ENCODE assay signal across 20 cellular contexts in the genomic region with DNA sequence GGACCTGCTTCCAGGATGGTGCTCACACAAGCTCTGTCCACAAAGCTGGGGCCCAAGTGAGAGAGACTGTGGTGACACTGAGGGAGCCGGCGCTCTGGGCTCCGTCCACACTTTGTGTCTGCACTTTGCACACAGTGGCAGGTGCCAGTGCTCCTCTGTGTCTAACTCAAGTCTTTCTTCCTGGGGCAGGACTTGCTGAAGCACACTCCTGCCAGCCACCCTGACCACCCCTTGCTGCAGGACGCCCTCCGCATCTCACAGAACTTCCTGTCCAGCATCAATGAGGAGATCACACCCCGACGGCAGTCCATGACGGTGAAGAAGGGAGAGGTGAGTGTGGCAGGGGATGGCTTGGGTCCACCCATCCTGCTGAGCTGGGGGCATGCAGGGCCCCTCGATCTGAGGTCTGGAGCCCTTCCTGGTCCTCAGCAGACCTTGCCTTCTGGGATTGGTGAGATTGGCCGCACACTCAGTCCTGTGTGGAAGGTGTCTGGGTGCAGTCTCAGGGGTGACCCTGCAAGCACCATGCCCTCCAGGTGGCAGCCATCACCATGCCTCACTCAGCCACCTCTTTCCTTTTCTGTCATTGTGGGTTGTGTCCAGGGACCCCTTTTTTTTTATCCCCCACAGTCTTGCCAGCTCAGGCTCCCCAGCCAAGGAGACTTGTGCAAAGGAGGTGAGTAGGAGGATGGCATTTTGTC.
DNase-seq lines count a peak whose midpoint lies in the region; ATAC-seq and TF ChIP-seq lines count a peak whose summit lies in the region.
"Had no signal": no experiment of that assay in that cellular context is flagged by ENCODE, and none has a peak within 500 bp of the region (broad histone marks: within the 10 kb centered on the region; RNA-seq: fewer than 3 reads in every experiment).

No MANE protein-coding gene starts in this region.

- no peak overlapping the region for H3K4me2 ChIP-seq in Karpas-422 (ENCODE audit: low read depth, low read length, poor library complexity, severe bottlenecking)
- H3K4me2 ChIP-seq: PC-9 had no signal

- intact Hi-C loops in activated naive CD4-positive, alpha-beta T cell treated with anti-CD3 and anti-CD28 coated beads for 36 hours (cut with micrococcal nuclease): no loop called here

- no peak overlapping the region for H2AFZ ChIP-seq in Karpas-422 (ENCODE audit: low read length)
- H2AFZ ChIP-seq: PC-9 had no signal

- H3K9me3 ChIP-seq in Karpas-422 (ENCODE audit: low read length): no peaks in the 10 kb centered on the region

- peak overlapping the region; percentile 36 for H3K27ac Mint-ChIP-seq in activated naive CD4-positive, alpha-beta T cell treated with anti-CD3 and anti-CD28 coated beads for 36 hours
- H3K27ac Mint-ChIP-seq in stimulated activated effector memory CD8-positive, alpha-beta T cell treated with anti-CD3 and anti-CD28 coated beads, Interleukin-12 subunit alpha, Interleukin-12 subunit beta, amount 100 ng/mL, for 72 hours: peak overlapping the region; percentile 79
- H3K27ac Mint-ChIP-seq: B cell, HFFc6 had no signal

- no peak overlapping the region for H3K4me3 Mint-ChIP-seq in activated naive CD4-positive, alpha-beta T cell treated with anti-CD3 and anti-CD28 coated beads for 36 hours
- no peak overlapping the region for H3K4me3 Mint-ChIP-seq in stimulated activated effector memory CD8-positive, alpha-beta T cell treated with anti-CD3 and anti-CD28 coated beads, Interleukin-12 subunit alpha, Interleukin-12 subunit beta, amount 100 ng/mL, for 72 hours
- H3K4me3 Mint-ChIP-seq: B cell, H9, HFFc6 had no signal

- no peak for ATAC-seq in stimulated activated effector memory CD8-positive, alpha-beta T cell treated with anti-CD3 and anti-CD28 coated beads, Interleukin-12 subunit alpha, Interleukin-12 subunit beta, amount 100 ng/mL, for 72 hours

- no peak for DNase-seq in activated naive CD4-positive, alpha-beta T cell treated with anti-CD3 and anti-CD28 coated beads for 36 hours
- DNase-seq in activated naive CD4-positive, alpha-beta T cell treated with anti-CD3 and anti-CD28 coated beads, Interleukin-2, amount 50 U/mL, for 16 hours: no peak
- DNase-seq in Karpas-422 (no peak), caudate nucleus (lab: John Stamatoyannopoulos, UW) (no peak), DMS 273 (lab: John Stamatoyannopoulos, UW; ENCODE audit: unreplicated experiment) (no peak), GM10266 (ENCODE audit: extremely low spot score) (no peak)
- no peak for DNase-seq in stimulated activated effector memory CD8-positive, alpha-beta T cell treated with anti-CD3 and anti-CD28 coated beads, Interleukin-12 subunit alpha, Interleukin-12 subunit beta, amount 100 ng/mL, for 72 hours (ENCODE audit: low spot score in 2 of 2)
- DNase-seq: DND-41, H9, HFFc6, NCI-H1092, NCI-H1436, NCI-H187 treated with DMSO at 0.1 percent for 48 hours, NCI-H510A, NCI-H748 treated with DMSO at 0.1 percent for 48 hours, PC-9, RPMI8226, SHP77 treated with DMSO at 0.1 percent for 48 hours had no signal

- H3K27me3 ChIP-seq in Karpas-422 (ENCODE audit: low read length): no peaks in the 10 kb centered on the region

- no peaks in the 10 kb centered on the region for H3K36me3 ChIP-seq in Karpas-422 (ENCODE audit: insufficient read depth, low read length)

- peaks cover 78% of the 10 kb centered on the region for H3K4me1 ChIP-seq in Karpas-422 (ENCODE audit: low read length)

- no peak for TF ChIP-seq CTCF in GM10266 (IDR thresholded peaks at IDR 0.05; ENCODE audit: control insufficient read depth, insufficient read depth, low read depth, missing control alignments)

- peaks cover 17% of the 10 kb centered on the region for H3K36me3 Mint-ChIP-seq in activated naive CD4-positive, alpha-beta T cell treated with anti-CD3 and anti-CD28 coated beads for 36 hours (ENCODE audit: low read depth)
- H3K36me3 Mint-ChIP-seq in stimulated activated effector memory CD8-positive, alpha-beta T cell treated with anti-CD3 and anti-CD28 coated beads, Interleukin-12 subunit alpha, Interleukin-12 subunit beta, amount 100 ng/mL, for 72 hours: peaks cover 13% of the 10 kb centered on the region

- H3K9me2 ChIP-seq in Karpas-422 (replicated peaks; ENCODE audit: insufficient read depth, low read length): no peaks in the 10 kb centered on the region

- H3K9me3 Mint-ChIP-seq in activated naive CD4-positive, alpha-beta T cell treated with anti-CD3 and anti-CD28 coated beads for 36 hours: no peaks in the 10 kb centered on the region
- H3K9me3 Mint-ChIP-seq in stimulated activated effector memory CD8-positive, alpha-beta T cell treated with anti-CD3 and anti-CD28 coated beads, Interleukin-12 subunit alpha, Interleukin-12 subunit beta, amount 100 ng/mL, for 72 hours: no peaks in the 10 kb centered on the region
- H3K9me3 Mint-ChIP-seq: H9, HFFc6 had no signal

- CTCF ChIA-PET in activated naive CD4-positive, alpha-beta T cell treated with anti-CD3 and anti-CD28 coated beads for 36 hours (lab: Charles Lee): no interaction called here

- no peaks in the 10 kb centered on the region for H3K79me2 ChIP-seq in Karpas-422 (ENCODE audit: low read length)

- H3K27ac ChIP-seq in Karpas-422 (ENCODE audit: low read length): peak overlapping the region; percentile 32
- H3K27ac ChIP-seq in caudate nucleus (ENCODE audit: low read depth, low read length): peak overlapping the region; percentile 28
- H3K27ac ChIP-seq: PC-9, SK-N-MC had no signal

- H3K4me3 ChIP-seq in Karpas-422 (ENCODE audit: low read length): no peak overlapping the region
- H3K4me3 ChIP-seq: PC-9, SK-N-MC had no signal

- H3K9ac ChIP-seq in Karpas-422 (ENCODE audit: low read length): no peak overlapping the region

- H3K27me3 Mint-ChIP-seq in activated naive CD4-positive, alpha-beta T cell treated with anti-CD3 and anti-CD28 coated beads for 36 hours (ENCODE audit: low read depth): no peaks in the 10 kb centered on the region
- H3K27me3 Mint-ChIP-seq: B cell had no signal

- H4K20me1 ChIP-seq in Karpas-422 (ENCODE audit: insufficient read depth, low read depth, low read length): no peaks in the 10 kb centered on the region

- no peaks in the 10 kb centered on the region for H3K4me1 Mint-ChIP-seq in activated naive CD4-positive, alpha-beta T cell treated with anti-CD3 and anti-CD28 coated beads for 36 hours (ENCODE audit: low read depth)
- H3K4me1 Mint-ChIP-seq in stimulated activated effector memory CD8-positive, alpha-beta T cell treated with anti-CD3 and anti-CD28 coated beads, Interleukin-12 subunit alpha, Interleukin-12 subunit beta, amount 100 ng/mL, for 72 hours: peaks cover 20% of the 10 kb centered on the region
